ENCODE assay signal across 11 cellular contexts in genomic region chr19:20664917-20665781, GRCh38. TPM values are rescaled to one million over a fixed set of nuclear protein-coding genes. Genes with fewer than 3 reads are reported as not detected.
A peak's percentile ranks its signal among the peaks of the same experiment; 100 is the strongest.
DNase-seq lines count a peak whose midpoint lies in the region; ATAC-seq, FAIRE-seq and TF ChIP-seq lines count a peak whose summit lies in the region.
"Had no signal": no experiment of that assay in that cellular context is flagged by ENCODE, and none has a peak within 500 bp of the region (broad histone marks: within the 10 kb centered on the region; RNA-seq: fewer than 3 reads in every experiment).

No MANE protein-coding gene starts in this region.

- 76 to 83% methylated on average over 20 to 22 of the region's 22 CpGs for WGBS in body of pancreas, 2 donors

- FAIRE-seq in keratinocyte (lab: Jason Lieb, UNC) = no peak

- peaks cover 6 to 7% of the 10 kb centered on the region in 2 donors for H3K4me1 Mint-ChIP-seq in natural killer cell

- H3K36me3 ChIP-seq in H7 (replicated peaks; ENCODE audit: control insufficient read depth, insufficient read depth, low read length) (no peaks in the 10 kb centered on the region), body of pancreas (replicated peaks in 1 of 2; ENCODE audit: insufficient read depth in 1 of 2, low read depth in 2 of 2) (no peaks in the 10 kb centered on the region), keratinocyte (ENCODE audit: control insufficient read depth in 2 of 2, extremely low read depth in 1 of 2, insufficient read depth in 2 of 2, low read length in 2 of 2) (no peaks in the 10 kb centered on the region), stomach smooth muscle (ENCODE audit: control insufficient read depth in 2 of 2, insufficient read depth in 2 of 2, low read length in 2 of 2) (no peaks in the 10 kb centered on the region)

- no peak overlapping the region for H3K4me3 ChIP-seq in H7 (ENCODE audit: insufficient read depth, low read depth, low read length)
- H3K4me3 ChIP-seq in body of pancreas = no peak overlapping the region
- H3K4me3 ChIP-seq in keratinocyte (ENCODE audit: control insufficient read depth in 2 of 3, extremely low read depth in 1 of 3, insufficient read depth in 2 of 3, low read depth in 1 of 3, low read length in 3 of 3) = no peak overlapping the region
- H3K4me3 ChIP-seq in stomach smooth muscle (ENCODE audit: low read length in 2 of 2) = peak overlapping the region; percentile 25 to 60

- no peaks in the 10 kb centered on the region for H4K20me1 ChIP-seq in keratinocyte (ENCODE audit: control insufficient read depth, extremely low read depth, insufficient read depth, low read length)

- intact Hi-C loops in body of pancreas (cut with DNase I) (no loop called here), natural killer cell (cut with micrococcal nuclease) (loop anchor here (5.0 kb wide), 1 partner anchor 257 kb away; the partner anchor contains the start of gene ZNF85)

- no peak overlapping the region for H3K9ac ChIP-seq in keratinocyte (ENCODE audit: control insufficient read depth, extremely low read depth, insufficient read depth, low read length)
- peak overlapping the region; percentile 13 to 53 for H3K9ac ChIP-seq in stomach smooth muscle (ENCODE audit: low read length in 2 of 2)

- H2AFZ ChIP-seq in keratinocyte (ENCODE audit: control insufficient read depth, low read length) = peak overlapping the region; percentile 15

- peaks cover 10% of the 10 kb centered on the region for H3K79me2 ChIP-seq in keratinocyte (ENCODE audit: control insufficient read depth, insufficient read depth, low read length)

- H3K36me3 Mint-ChIP-seq in natural killer cell = no peaks in the 10 kb centered on the region

- H3K4me1 ChIP-seq in body of pancreas = peaks cover 22% of the 10 kb centered on the region
- peaks cover 3% of the 10 kb centered on the region for H3K4me1 ChIP-seq in keratinocyte (ENCODE audit: control insufficient read depth, extremely low read depth, insufficient read depth, low read length)
- H3K4me1 ChIP-seq in stomach smooth muscle (ENCODE audit: control insufficient read depth, insufficient read depth, low read length) = peaks cover 9% of the 10 kb centered on the region
- no peaks in the 10 kb centered on the region for H3K4me1 ChIP-seq in foreskin keratinocyte

- peak; percentile 32 for DNase-seq in H7
- peak in 1 of 4 donors; percentile 52 for DNase-seq in body of pancreas
- no peak for DNase-seq in keratinocyte (ENCODE audit: low read depth, low spot score)
- no peak for DNase-seq in foreskin keratinocyte
- DNase-seq in mucosa of gallbladder (ENCODE audit: low spot score) = no peak
- DNase-seq in natural killer cell = no peak
- no peak for DNase-seq in effector CD4-positive, alpha-beta T cell
- DNase-seq: NCI-H1417 treated with DMSO at 0.1 percent for 48 hours had no signal

- no peaks in the 10 kb centered on the region for H3K27me3 Mint-ChIP-seq in natural killer cell (ENCODE audit: low read depth in 2 of 2)
- H3K27me3 Mint-ChIP-seq: central memory CD8-positive, alpha-beta T cell had no signal

- H3K9me1 ChIP-seq in keratinocyte (ENCODE audit: control insufficient read depth, extremely low read depth, insufficient read depth, low read length) = no peaks in the 10 kb centered on the region

- H3K4me2 ChIP-seq in keratinocyte (ENCODE audit: control insufficient read depth, extremely low read depth, insufficient read depth, low read depth, low read length) = no peak overlapping the region

- H3K9me3 ChIP-seq in body of pancreas (no peaks in the 10 kb centered on the region), keratinocyte (ENCODE audit: control insufficient read depth, low read depth, low read length) (no peaks in the 10 kb centered on the region), stomach smooth muscle (ENCODE audit: control insufficient read depth in 2 of 2, low read length in 2 of 2) (no peaks in the 10 kb centered on the region)

- peak overlapping the region in 3 of 4 donors; percentile 49 to 70 (median 54) for H3K27ac ChIP-seq in body of pancreas
- no peak overlapping the region for H3K27ac ChIP-seq in keratinocyte (ENCODE audit: control insufficient read depth, insufficient read depth, low read length)
- peak overlapping the region; percentile 58 for H3K27ac ChIP-seq in stomach smooth muscle (ENCODE audit: low read length)
- no peak overlapping the region for H3K27ac ChIP-seq in foreskin keratinocyte
- H3K27ac ChIP-seq: VCaP had no signal

- dilution Hi-C loops in keratinocyte (cut with MboI; ENCODE audit: extremely low pct_ligation_motif_present, low sequenced_read_pairs) = no loop called here

- H3K4me3 Mint-ChIP-seq in natural killer cell = no peak overlapping the region

- peak overlapping the region in 1 of 2 donors; percentile 61 for H3K27ac Mint-ChIP-seq in natural killer cell

- H3K9me3 Mint-ChIP-seq in natural killer cell = no peaks in the 10 kb centered on the region
- H3K9me3 Mint-ChIP-seq: central memory CD8-positive, alpha-beta T cell had no signal

- ATAC-seq in body of pancreas (no peak), foreskin keratinocyte (no peak), natural killer cell (no peak)

- H3K27me3 ChIP-seq in H7 (ENCODE audit: control insufficient read depth, insufficient read depth, low read length) (no peaks in the 10 kb centered on the region), body of pancreas (no peaks in the 10 kb centered on the region), keratinocyte (ENCODE audit: control insufficient read depth, extremely low read depth, insufficient read depth, low read length) (no peaks in the 10 kb centered on the region), stomach smooth muscle (ENCODE audit: control insufficient read depth in 1 of 2, insufficient read depth in 2 of 2, low read length in 2 of 2) (no peaks in the 10 kb centered on the region), foreskin keratinocyte (no peaks in the 10 kb centered on the region)

- TF ChIP-seq POLR2A in body of pancreas (IDR thresholded peaks at IDR 0.05) = no peak

- no peak for TF ChIP-seq CTCF in body of pancreas (IDR thresholded peaks at IDR 0.05)
- TF ChIP-seq CTCF in keratinocyte (optimal IDR thresholded peaks at IDR 0.05 in 1 of 3, IDR thresholded peaks at IDR 0.05 in 1 of 3, conservative IDR thresholded peaks at IDR 0.05 in 1 of 3; ENCODE audit: extremely low read depth in 1 of 3, insufficient read depth in 2 of 3, low read length in 3 of 3) = no peak
- no peak for TF ChIP-seq CTCF in foreskin keratinocyte (conservative IDR thresholded peaks at IDR 0.05)
- TF ChIP-seq CTCF in natural killer cell (IDR thresholded peaks at IDR 0.05) = no peak

RNA-seq across cellular contexts. Expression of gene ZNF626, which starts 3.8 kb away (rescaled TPM):
- total RNA-seq in H7 (2014; rRNA removed; shearing (Covaris generic)) = not detected in 2 replicates
- total RNA-seq in body of pancreas (10 to 100 TPM in 1 of 2 donors, 1 to 10 TPM in 1; 4.0 to 11.4 TPM), foreskin keratinocyte (5.6 and 6.9 TPM in 2 replicates), mucosa of gallbladder (21.8 TPM), natural killer cell (10 to 100 TPM; 11.4 to 16.7 (median 13.0) TPM)
- polyA plus RNA-seq in keratinocyte (5.0 to 7.8 TPM (median 7.6 TPM) in 3 replicates), foreskin keratinocyte (1.6 and 2.2 TPM in 2 replicates)
- polyA plus RNA-seq in keratinocyte (2011; ENCODE audit: low read depth) = 3.4 TPM
- 3.8 and 5.8 TPM in 2 replicates for polyA plus RNA-seq in keratinocyte (2011; cell fraction: cytosol; rRNA removed)
- 10.4 and 12.9 TPM in 2 replicates for polyA plus RNA-seq in keratinocyte (2011; cell fraction: nucleus; rRNA removed)
- 3.4 and 6.1 TPM in 2 replicates for polyA plus RNA-seq in keratinocyte (2012; ENCODE audit: low replicate concordance)
- 2.2 to 6.6 TPM (median 6.5 TPM) in 3 replicates for polyA minus RNA-seq in keratinocyte
- 5.2 TPM for polyA minus RNA-seq in keratinocyte (2011; cell fraction: cytosol; rRNA and poly(A)+ RNA removed)
- 7.9 and 19.5 TPM in 2 replicates for polyA minus RNA-seq in keratinocyte (2011; cell fraction: nucleus; rRNA and poly(A)+ RNA removed)

Comparison
In these comparisons a context has a peak if more than half of its experiments do, and no peak if none do; other contexts are left out.
1. H3K4me3 ChIP-seq: peak in stomach smooth muscle (2 of 2); none in H7 (single experiment), body of pancreas (0 of 2) and keratinocyte (0 of 3).
2. H3K27ac ChIP-seq: peak in body of pancreas (3 of 4) and stomach smooth muscle (single experiment); none in keratinocyte (single experiment) and foreskin keratinocyte (single experiment).